Comparison of ENCODE assay signal across 9 cellular contexts in genomic region chr12:100375023-100375737, GRCh38. TPM values are rescaled to one million over a fixed set of nuclear protein-coding genes. Genes with fewer than 3 reads are reported as not detected.
DNase-seq lines count a peak whose midpoint lies in the region; ATAC-seq and TF ChIP-seq lines count a peak whose summit lies in the region.
"Had no signal": no experiment of that assay in that cellular context is flagged by ENCODE, and none has a peak within 500 bp of the region (broad histone marks: within the 10 kb centered on the region; RNA-seq: fewer than 3 reads in every experiment).

No MANE protein-coding gene starts in this region.

- H3K36me3 ChIP-seq in H7 (replicated peaks; ENCODE audit: control insufficient read depth, insufficient read depth, low read length) = no peaks in the 10 kb centered on the region
- H3K36me3 ChIP-seq in Peyer's patch = no peaks in the 10 kb centered on the region
- H3K36me3 ChIP-seq in heart left ventricle = no peaks in the 10 kb centered on the region

- no peak overlapping the region for H3K27ac Mint-ChIP-seq in HFFc6

- H3K36me3 Mint-ChIP-seq in HFFc6 (ENCODE audit: low read depth) = no peaks in the 10 kb centered on the region

- H3K27me3 ChIP-seq in H7 (ENCODE audit: control insufficient read depth, insufficient read depth, low read length) (no peaks in the 10 kb centered on the region), Peyer's patch (no peaks in the 10 kb centered on the region), heart left ventricle (no peaks in the 10 kb centered on the region)

- intact Hi-C loops in heart left ventricle (cut with DNase I) = no loop called here

- TF ChIP-seq CTCF in Peyer's patch (IDR thresholded peaks at IDR 0.05) (peak in 1 of 6 experiments; percentile 4), heart left ventricle (IDR thresholded peaks at IDR 0.05) (no peak), HFFc6 (IDR thresholded peaks at IDR 0.05) (no peak)

- H3K9me3 ChIP-seq in Peyer's patch = no peaks in the 10 kb centered on the region
- H3K9me3 ChIP-seq in heart left ventricle = no peaks in the 10 kb centered on the region

- peaks cover 5% of the 10 kb centered on the region for H3K27me3 Mint-ChIP-seq in HFFc6 (ENCODE audit: insufficient read depth)

- WGBS in heart left ventricle, 4 donors = 48 to 55% (median 51%) methylated on average over 12 of the region's 12 CpGs

- TF ChIP-seq POLR2A in Peyer's patch (IDR thresholded peaks at IDR 0.05) = no peak
- no peak for TF ChIP-seq POLR2A in heart left ventricle (IDR thresholded peaks at IDR 0.05)

- no peak overlapping the region for H3K27ac ChIP-seq in Peyer's patch
- H3K27ac ChIP-seq in heart left ventricle = no peak overlapping the region

- no peak overlapping the region for H3K4me3 ChIP-seq in H7 (ENCODE audit: insufficient read depth, low read depth, low read length)
- H3K4me3 ChIP-seq in Peyer's patch = no peak overlapping the region
- H3K4me3 ChIP-seq in heart left ventricle = peak overlapping the region in 1 of 12 donors; percentile 8
- no peak overlapping the region for H3K4me3 ChIP-seq in skeletal muscle cell (ENCODE audit: low read depth, low read length)

- ATAC-seq in heart left ventricle = peak; percentile 89 to 97 (median 92)
- no peak for ATAC-seq in esophagus mucosa

- DNase-seq in H7 (peak; percentile 15), Peyer's patch (peak in 2 of 3 donors; percentile 61 to 71), heart left ventricle (peak; percentile 57 to 84 (median 70)), skeletal muscle cell (ENCODE audit: low read depth) (peak; percentile 15), HFFc6 (no peak), SIG-M5 (lab: John Stamatoyannopoulos, UW) (no peak)
- DNase-seq in NK-92 treated with Interleukin-12 subunit alpha and Interleukin-12 subunit beta, amount 100 ng/mL, for 24 hours (lab: John Stamatoyannopoulos, UW) = no peak

- H3K9me3 Mint-ChIP-seq in HFFc6 = no peaks in the 10 kb centered on the region

- peaks cover 0 to 8% (median 0%) of the 10 kb centered on the region in 4 donors for H3K4me1 ChIP-seq in Peyer's patch
- peaks cover 0 to 8% (median 0%) of the 10 kb centered on the region in 12 donors for H3K4me1 ChIP-seq in heart left ventricle

- 0 out of 2 replicates have a peak, but pooled peaks cover 5% of the 10 kb centered on the region for H3K4me1 Mint-ChIP-seq in HFFc6 (ENCODE audit: low read depth)

- no peak overlapping the region for H3K4me3 Mint-ChIP-seq in HFFc6

RNA-seq across cellular contexts. Expression of gene SLC17A8, which starts 18.3 kb away (rescaled TPM):
- total RNA-seq in H7 (2014; rRNA removed; shearing (Covaris generic)) = not detected in 2 replicates
- total RNA-seq in Peyer's patch (100 to 1,000 TPM in 1 of 4 donors, 10 to 100 TPM in 2, not detected in 1; 61.9 to 212 (median 83.1) TPM), heart left ventricle (under 1 TPM in 1 of 9 donors, not detected in 8; 0.15 TPM), esophagus mucosa (not detected)
- polyA plus RNA-seq in heart left ventricle = not detected
- total RNA-seq in HFFc6 (2021; fragmentation: NEBNext Ultra II Directional; extraction: Animal tissue kit (Norgen Biotek cat#: 25700)) = not detected
- total RNA-seq: bronchial epithelial cell had no signal

Comparison
In these comparisons a context has a peak if more than half of its experiments do, and no peak if none do; other contexts are left out.
1. DNase-seq: peak in H7 (single experiment), Peyer's patch (2 of 3), heart left ventricle (5 of 5) and skeletal muscle cell (single experiment); none in HFFc6 (single experiment), NK-92 treated with Interleukin-12 subunit alpha and Interleukin-12 subunit beta, amount 100 ng/mL, for 24 hours (single experiment) and SIG-M5 (single experiment).